ENCODE assay signal across 1 cellular context in genomic region chr4:10781805-10782204, GRCh38.
TF ChIP-seq lines count a peak whose summit lies in the region.

No MANE protein-coding gene starts in this region.

TF ChIP-seq in GM12878, 131 proteins besides CTCF, POLR2A, EP300 and RAD21 (continued from another document):
- no peak for TF ChIP-seq ZBTB4 (CRISPR knock-in tag; IDR thresholded peaks at IDR 0.05)
